ENCODE assay signal across 2 cellular contexts in the genomic region with DNA sequence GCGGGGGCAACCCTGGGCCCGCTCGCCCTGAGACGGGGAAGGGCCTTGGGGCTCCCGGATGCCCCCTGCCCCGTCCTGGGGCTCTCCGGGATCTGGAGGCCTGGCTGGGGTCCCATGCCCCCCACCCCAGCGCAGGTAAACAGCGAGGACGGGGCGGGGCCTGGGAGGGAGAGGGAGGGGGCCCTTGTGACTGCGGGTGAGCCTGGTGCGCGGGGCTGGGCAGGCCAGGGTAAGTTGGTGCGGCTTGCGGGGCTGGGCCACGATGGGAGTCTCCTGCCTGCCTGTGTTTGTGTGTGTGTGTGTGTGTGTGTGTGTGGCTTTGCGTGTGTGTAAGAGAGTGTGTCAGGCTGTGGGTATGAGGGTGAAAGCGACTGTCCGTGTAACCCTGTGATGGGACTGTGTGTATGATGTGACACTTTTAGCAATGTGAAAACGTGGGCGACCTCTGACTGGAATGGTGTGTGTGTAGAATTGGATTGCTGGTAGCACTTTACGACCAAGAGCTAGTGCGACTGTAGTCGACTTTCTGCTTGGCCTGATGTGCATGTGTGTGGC.
TF ChIP-seq lines count a peak whose summit lies in the region.

No MANE protein-coding gene starts in this region.

TF ChIP-seq in HCT116, 20 proteins besides CTCF, POLR2A, EP300 and RAD21:
- no peak for TF ChIP-seq EZH2 (IDR thresholded peaks at IDR 0.05)
- TF ChIP-seq CEBPB (IDR thresholded peaks at IDR 0.05; ENCODE audit: low read depth), result no peak
- TF ChIP-seq TCF7L2 (IDR thresholded peaks at IDR 0.05; ENCODE audit: borderline replicate concordance, extremely low read depth, insufficient read depth, insufficient read length), result peak; percentile 5
- TF ChIP-seq POLR2AphosphoS5 (IDR thresholded peaks at IDR 0.05; ENCODE audit: low read depth, low read length), result no peak
- TF ChIP-seq CBX3 (IDR thresholded peaks at IDR 0.05; ENCODE audit: low read depth), result no peak
- 0 out of 2 replicates have a peak, but pooled peaks have one; percentile 51 for TF ChIP-seq ZFX (IDR thresholded peaks at IDR 0.05)
- TF ChIP-seq SP1 (IDR thresholded peaks at IDR 0.05; ENCODE audit: low read depth), result no peak
- TF ChIP-seq, protein P1, sequence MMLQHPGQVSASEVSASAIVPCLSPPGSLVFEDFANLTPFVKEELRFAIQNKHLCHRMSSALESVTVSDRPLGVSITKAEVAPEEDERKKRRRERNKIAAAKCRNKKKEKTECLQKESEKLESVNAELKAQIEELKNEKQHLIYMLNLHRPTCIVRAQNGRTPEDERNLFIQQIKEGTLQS (IDR thresholded peaks at IDR 0.05), result no peak
- TF ChIP-seq SRF (IDR thresholded peaks at IDR 0.05; ENCODE audit: low read depth), result no peak

TF ChIP-seq in HepG2, 621 proteins besides CTCF, POLR2A, EP300 and RAD21:
- TF ChIP-seq ATAD3A (CRISPR knock-in tag; IDR thresholded peaks at IDR 0.05) (no peak), PITX1 (CRISPR knock-in tag; IDR thresholded peaks at IDR 0.05) (no peak), NAIF1 (CRISPR knock-in tag; IDR thresholded peaks at IDR 0.05; ENCODE audit: borderline replicate concordance) (no peak), PHF5A (CRISPR knock-in tag; IDR thresholded peaks at IDR 0.05; ENCODE audit: low read depth, unreplicated experiment) (no peak), SP4 (CRISPR knock-in tag; IDR thresholded peaks at IDR 0.05) (0 out of 2 replicates have a peak, but pooled peaks have one; percentile 8), EZH2 (conservative IDR thresholded peaks at IDR 0.05; ENCODE audit: low read depth, low read length) (0 out of 2 replicates have a peak, but pooled peaks have one; percentile 27)
- TF ChIP-seq, protein P2, sequence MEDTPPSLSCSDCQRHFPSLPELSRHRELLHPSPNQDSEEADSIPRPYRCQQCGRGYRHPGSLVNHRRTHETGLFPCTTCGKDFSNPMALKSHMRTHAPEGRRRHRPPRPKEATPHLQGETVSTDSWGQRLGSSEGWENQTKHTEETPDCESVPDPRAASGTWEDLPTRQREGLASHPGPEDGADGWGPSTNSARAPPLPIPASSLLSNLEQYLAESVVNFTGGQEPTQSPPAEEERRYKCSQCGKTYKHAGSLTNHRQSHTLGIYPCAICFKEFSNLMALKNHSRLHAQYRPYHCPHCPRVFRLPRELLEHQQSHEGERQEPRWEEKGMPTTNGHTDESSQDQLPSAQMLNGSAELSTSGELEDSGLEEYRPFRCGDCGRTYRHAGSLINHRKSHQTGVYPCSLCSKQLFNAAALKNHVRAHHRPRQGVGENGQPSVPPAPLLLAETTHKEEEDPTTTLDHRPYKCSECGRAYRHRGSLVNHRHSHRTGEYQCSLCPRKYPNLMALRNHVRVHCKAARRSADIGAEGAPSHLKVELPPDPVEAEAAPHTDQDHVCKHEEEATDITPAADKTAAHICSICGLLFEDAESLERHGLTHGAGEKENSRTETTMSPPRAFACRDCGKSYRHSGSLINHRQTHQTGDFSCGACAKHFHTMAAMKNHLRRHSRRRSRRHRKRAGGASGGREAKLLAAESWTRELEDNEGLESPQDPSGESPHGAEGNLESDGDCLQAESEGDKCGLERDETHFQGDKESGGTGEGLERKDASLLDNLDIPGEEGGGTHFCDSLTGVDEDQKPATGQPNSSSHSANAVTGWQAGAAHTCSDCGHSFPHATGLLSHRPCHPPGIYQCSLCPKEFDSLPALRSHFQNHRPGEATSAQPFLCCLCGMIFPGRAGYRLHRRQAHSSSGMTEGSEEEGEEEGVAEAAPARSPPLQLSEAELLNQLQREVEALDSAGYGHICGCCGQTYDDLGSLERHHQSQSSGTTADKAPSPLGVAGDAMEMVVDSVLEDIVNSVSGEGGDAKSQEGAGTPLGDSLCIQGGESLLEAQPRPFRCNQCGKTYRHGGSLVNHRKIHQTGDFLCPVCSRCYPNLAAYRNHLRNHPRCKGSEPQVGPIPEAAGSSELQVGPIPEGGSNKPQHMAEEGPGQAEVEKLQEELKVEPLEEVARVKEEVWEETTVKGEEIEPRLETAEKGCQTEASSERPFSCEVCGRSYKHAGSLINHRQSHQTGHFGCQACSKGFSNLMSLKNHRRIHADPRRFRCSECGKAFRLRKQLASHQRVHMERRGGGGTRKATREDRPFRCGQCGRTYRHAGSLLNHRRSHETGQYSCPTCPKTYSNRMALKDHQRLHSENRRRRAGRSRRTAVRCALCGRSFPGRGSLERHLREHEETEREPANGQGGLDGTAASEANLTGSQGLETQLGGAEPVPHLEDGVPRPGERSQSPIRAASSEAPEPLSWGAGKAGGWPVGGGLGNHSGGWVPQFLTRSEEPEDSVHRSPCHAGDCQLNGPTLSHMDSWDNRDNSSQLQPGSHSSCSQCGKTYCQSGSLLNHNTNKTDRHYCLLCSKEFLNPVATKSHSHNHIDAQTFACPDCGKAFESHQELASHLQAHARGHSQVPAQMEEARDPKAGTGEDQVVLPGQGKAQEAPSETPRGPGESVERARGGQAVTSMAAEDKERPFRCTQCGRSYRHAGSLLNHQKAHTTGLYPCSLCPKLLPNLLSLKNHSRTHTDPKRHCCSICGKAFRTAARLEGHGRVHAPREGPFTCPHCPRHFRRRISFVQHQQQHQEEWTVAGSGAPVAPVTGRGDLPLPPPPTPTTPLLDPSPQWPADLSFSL (CRISPR knock-in tag; IDR thresholded peaks at IDR 0.05), result peak; percentile 78
- TF ChIP-seq, protein P3, sequence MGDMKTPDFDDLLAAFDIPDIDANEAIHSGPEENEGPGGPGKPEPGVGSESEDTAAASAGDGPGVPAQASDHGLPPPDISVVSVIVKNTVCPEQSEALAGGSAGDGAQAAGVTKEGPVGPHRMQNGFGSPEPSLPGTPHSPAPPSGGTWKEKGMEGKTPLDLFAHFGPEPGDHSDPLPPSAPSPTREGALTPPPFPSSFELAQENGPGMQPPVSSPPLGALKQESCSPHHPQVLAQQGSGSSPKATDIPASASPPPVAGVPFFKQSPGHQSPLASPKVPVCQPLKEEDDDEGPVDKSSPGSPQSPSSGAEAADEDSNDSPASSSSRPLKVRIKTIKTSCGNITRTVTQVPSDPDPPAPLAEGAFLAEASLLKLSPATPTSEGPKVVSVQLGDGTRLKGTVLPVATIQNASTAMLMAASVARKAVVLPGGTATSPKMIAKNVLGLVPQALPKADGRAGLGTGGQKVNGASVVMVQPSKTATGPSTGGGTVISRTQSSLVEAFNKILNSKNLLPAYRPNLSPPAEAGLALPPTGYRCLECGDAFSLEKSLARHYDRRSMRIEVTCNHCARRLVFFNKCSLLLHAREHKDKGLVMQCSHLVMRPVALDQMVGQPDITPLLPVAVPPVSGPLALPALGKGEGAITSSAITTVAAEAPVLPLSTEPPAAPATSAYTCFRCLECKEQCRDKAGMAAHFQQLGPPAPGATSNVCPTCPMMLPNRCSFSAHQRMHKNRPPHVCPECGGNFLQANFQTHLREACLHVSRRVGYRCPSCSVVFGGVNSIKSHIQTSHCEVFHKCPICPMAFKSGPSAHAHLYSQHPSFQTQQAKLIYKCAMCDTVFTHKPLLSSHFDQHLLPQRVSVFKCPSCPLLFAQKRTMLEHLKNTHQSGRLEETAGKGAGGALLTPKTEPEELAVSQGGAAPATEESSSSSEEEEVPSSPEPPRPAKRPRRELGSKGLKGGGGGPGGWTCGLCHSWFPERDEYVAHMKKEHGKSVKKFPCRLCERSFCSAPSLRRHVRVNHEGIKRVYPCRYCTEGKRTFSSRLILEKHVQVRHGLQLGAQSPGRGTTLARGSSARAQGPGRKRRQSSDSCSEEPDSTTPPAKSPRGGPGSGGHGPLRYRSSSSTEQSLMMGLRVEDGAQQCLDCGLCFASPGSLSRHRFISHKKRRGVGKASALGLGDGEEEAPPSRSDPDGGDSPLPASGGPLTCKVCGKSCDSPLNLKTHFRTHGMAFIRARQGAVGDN (CRISPR knock-in tag; IDR thresholded peaks at IDR 0.05), result peak; percentile 20; the same call in 1 of the 2 replicates
- TF ChIP-seq, protein P4, sequence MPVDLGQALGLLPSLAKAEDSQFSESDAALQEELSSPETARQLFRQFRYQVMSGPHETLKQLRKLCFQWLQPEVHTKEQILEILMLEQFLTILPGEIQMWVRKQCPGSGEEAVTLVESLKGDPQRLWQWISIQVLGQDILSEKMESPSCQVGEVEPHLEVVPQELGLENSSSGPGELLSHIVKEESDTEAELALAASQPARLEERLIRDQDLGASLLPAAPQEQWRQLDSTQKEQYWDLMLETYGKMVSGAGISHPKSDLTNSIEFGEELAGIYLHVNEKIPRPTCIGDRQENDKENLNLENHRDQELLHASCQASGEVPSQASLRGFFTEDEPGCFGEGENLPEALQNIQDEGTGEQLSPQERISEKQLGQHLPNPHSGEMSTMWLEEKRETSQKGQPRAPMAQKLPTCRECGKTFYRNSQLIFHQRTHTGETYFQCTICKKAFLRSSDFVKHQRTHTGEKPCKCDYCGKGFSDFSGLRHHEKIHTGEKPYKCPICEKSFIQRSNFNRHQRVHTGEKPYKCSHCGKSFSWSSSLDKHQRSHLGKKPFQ (CRISPR knock-in tag; IDR thresholded peaks at IDR 0.05; ENCODE audit: insufficient replicate concordance), result no peak
- TF ChIP-seq, protein P5, sequence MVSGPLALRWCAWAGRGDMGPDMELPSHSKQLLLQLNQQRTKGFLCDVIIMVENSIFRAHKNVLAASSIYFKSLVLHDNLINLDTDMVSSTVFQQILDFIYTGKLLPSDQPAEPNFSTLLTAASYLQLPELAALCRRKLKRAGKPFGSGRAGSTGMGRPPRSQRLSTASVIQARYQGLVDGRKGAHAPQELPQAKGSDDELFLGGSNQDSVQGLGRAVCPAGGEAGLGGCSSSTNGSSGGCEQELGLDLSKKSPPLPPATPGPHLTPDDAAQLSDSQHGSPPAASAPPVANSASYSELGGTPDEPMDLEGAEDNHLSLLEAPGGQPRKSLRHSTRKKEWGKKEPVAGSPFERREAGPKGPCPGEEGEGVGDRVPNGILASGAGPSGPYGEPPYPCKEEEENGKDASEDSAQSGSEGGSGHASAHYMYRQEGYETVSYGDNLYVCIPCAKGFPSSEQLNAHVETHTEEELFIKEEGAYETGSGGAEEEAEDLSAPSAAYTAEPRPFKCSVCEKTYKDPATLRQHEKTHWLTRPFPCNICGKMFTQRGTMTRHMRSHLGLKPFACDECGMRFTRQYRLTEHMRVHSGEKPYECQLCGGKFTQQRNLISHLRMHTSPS (CRISPR knock-in tag; IDR thresholded peaks at IDR 0.05; ENCODE audit: low read depth), result no peak
TF ChIP-seq in HepG2: peak in this region for 4.
